15 cellular contexts compared by ENCODE assay signal in the genomic region with DNA sequence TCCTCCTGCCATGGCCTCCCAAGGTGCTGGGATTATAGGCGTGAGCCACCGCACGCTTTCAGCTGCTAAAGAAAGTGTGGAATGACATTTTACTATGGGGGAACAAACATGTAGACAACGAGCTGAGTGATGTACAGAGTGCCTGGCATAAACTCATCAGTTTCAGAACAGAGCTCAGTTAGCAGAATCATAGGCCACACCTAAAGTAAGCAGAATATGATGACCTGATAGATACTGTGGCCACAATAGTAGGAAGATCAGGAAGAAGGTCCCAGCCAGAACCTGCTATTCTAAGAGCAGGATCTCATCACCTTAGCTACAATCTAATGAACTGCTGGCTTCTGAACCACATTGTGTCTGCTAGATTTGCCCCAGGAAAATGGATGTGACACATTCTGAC.
"Had no signal": no experiment of that assay in that cellular context is flagged by ENCODE, and none has a peak within 500 bp of the region (broad histone marks: within the 10 kb centered on the region; RNA-seq: fewer than 3 reads in every experiment).

No MANE protein-coding gene starts in this region.

- H3K9me3 Mint-ChIP-seq: activated B cell treated with CpG ODN at 0.5 μM for 24 hours, nephron had no signal

- H3K36me3 ChIP-seq: ascending aorta, right atrium auricular region, transverse colon, vagina had no signal

- H3K27me3 Mint-ChIP-seq: effector memory CD8-positive, alpha-beta T cell had no signal

- H3K4me1 ChIP-seq: ascending aorta, right atrium auricular region, vagina had no signal

- H3K9me3 ChIP-seq: ascending aorta, right atrium auricular region, transverse colon, vagina had no signal

- DNase-seq: activated B cell treated with CpG ODN at 0.5 μM for 24 hours; activated effector memory CD4-positive, alpha-beta T cell treated with Interleukin-2 at 50 U/mL for 16 hours; dermis blood vessel endothelial cell; effector memory CD8-positive, alpha-beta T cell; foreskin melanocyte; mesenchymal stem cell; nucleus accumbens; stimulated activated CD4-positive, alpha-beta T cell treated with anti-CD3 and anti-CD28 coated beads, Interleukin-4, amount 100 ng/mL, for 24 hours; transverse colon had no signal

- H3K4me3 ChIP-seq: ascending aorta, right atrium auricular region, skin epidermis, transverse colon, vagina had no signal

- H3K27ac ChIP-seq: ascending aorta, right atrium auricular region, transverse colon, vagina had no signal

- H3K4me3 Mint-ChIP-seq: activated B cell treated with CpG ODN at 0.5 μM for 24 hours, nephron had no signal

- H3K27ac Mint-ChIP-seq: activated B cell treated with CpG ODN at 0.5 μM for 24 hours, nephron had no signal

- ATAC-seq: SK-N-SH treated with all-trans-retinoic acid at 6 μM for 48 hours had no signal

- H3K27me3 ChIP-seq: ascending aorta, right atrium auricular region, transverse colon, vagina had no signal
